In genomic region chr10:87094373-87095240, GRCh38 we compare ENCODE assay signal across 1 cellular context.
TF ChIP-seq lines count a peak whose summit lies in the region.

Gene GLUD1, minus strand, starts transcription at chr10:87094843. Its CDS starts 74 bp downstream, at chr10:87094769.
Gene SHLD2, plus strand, starts transcription at chr10:87095206. Its CDS starts 56,149 bp downstream, at chr10:87151355.

TF ChIP-seq in SK-N-SH, 30 proteins besides CTCF, POLR2A, EP300 and RAD21 (continued from another document):
- no peak for TF ChIP-seq REST (IDR thresholded peaks at IDR 0.05; ENCODE audit: low read depth, low read length)
- TF ChIP-seq TEAD4 (IDR thresholded peaks at IDR 0.05; ENCODE audit: borderline replicate concordance, insufficient read depth): no peak
- no peak for TF ChIP-seq PBX3 (IDR thresholded peaks at IDR 0.05)
- TF ChIP-seq SMC3 (IDR thresholded peaks at IDR 0.05; ENCODE audit: low read depth, low read length): no peak
- TF ChIP-seq MAX (IDR thresholded peaks at IDR 0.05; ENCODE audit: low read depth): peak; percentile 58
- no peak for TF ChIP-seq USF2 (IDR thresholded peaks at IDR 0.05; ENCODE audit: borderline replicate concordance, low read depth, low read length)
- TF ChIP-seq ZBTB33 (IDR thresholded peaks at IDR 0.05; ENCODE audit: borderline replicate concordance, low read depth): no peak
